Comparison of ENCODE assay signal across 21 cellular contexts in genomic region chr5:132392411-132392810, GRCh38.
"Had no signal": no experiment of that assay in that cellular context is flagged by ENCODE, and none has a peak within 500 bp of the region (broad histone marks: within the 10 kb centered on the region; RNA-seq: fewer than 3 reads in every experiment).

No MANE protein-coding gene starts in this region.

- H3K4me3 ChIP-seq: neural progenitor cell, ovary, right atrium auricular region, sigmoid colon, skin epidermis, stomach, thoracic aorta, transverse colon had no signal

- H3K27me3 ChIP-seq: neural progenitor cell, ovary, right atrium auricular region, sigmoid colon, stomach, transverse colon had no signal

- H3K27ac ChIP-seq: neural progenitor cell, ovary, right atrium auricular region, transverse colon had no signal

- H3K36me3 ChIP-seq: neural progenitor cell, ovary had no signal

- H3K9me3 ChIP-seq: ovary, right atrium auricular region, sigmoid colon, stomach, thoracic aorta, transverse colon had no signal

- DNase-seq: erythroblast; foreskin melanocyte; head of caudate nucleus; hippocampal formation; kidney glomerular epithelial cell; mammary epithelial cell; nucleus accumbens; ovary; sigmoid colon; stimulated activated CD4-positive, alpha-beta T cell treated with anti-CD3 and anti-CD28 coated beads, Interleukin-2, amount 100 ng/mL, for 24 hours; stimulated activated CD4-positive, alpha-beta T cell treated with anti-CD3 and anti-CD28 coated beads, Interleukin-4, amount 100 ng/mL, for 4 hours; stimulated activated naive CD4-positive, alpha-beta T cell; stomach; substantia nigra; transverse colon had no signal

- H3K27me3 Mint-ChIP-seq: dendritic cell treated with granulocyte-macrophage colony-stimulating factor and Interleukin-4, amounts not matched to agents 40 ng/mL and 50 ng/mL, for 4 days; natural killer cell treated with Interleukin-12 subunit alpha and Interleukin-12 subunit beta and Interleukin-15 and Interleukin-18, amount 100 ng/mL, for 72 hours had no signal

- H3K4me3 Mint-ChIP-seq: dendritic cell treated with granulocyte-macrophage colony-stimulating factor and Interleukin-4, amounts not matched to agents 40 ng/mL and 50 ng/mL, for 4 days; natural killer cell treated with Interleukin-12 subunit alpha and Interleukin-12 subunit beta and Interleukin-15 and Interleukin-18, amount 100 ng/mL, for 72 hours; neural progenitor cell had no signal

- H3K9me3 Mint-ChIP-seq: dendritic cell treated with granulocyte-macrophage colony-stimulating factor and Interleukin-4, amounts not matched to agents 40 ng/mL and 50 ng/mL, for 4 days; natural killer cell treated with Interleukin-12 subunit alpha and Interleukin-12 subunit beta and Interleukin-15 and Interleukin-18, amount 100 ng/mL, for 72 hours; neural progenitor cell had no signal

- ATAC-seq: natural killer cell treated with Interleukin-12 subunit alpha and Interleukin-12 subunit beta and Interleukin-15 and Interleukin-18, amount 100 ng/mL, for 72 hours had no signal

- H3K36me3 Mint-ChIP-seq: natural killer cell treated with Interleukin-12 subunit alpha and Interleukin-12 subunit beta and Interleukin-15 and Interleukin-18, amount 100 ng/mL, for 72 hours had no signal

- H3K27ac Mint-ChIP-seq: dendritic cell treated with granulocyte-macrophage colony-stimulating factor and Interleukin-4, amounts not matched to agents 40 ng/mL and 50 ng/mL, for 4 days; neural progenitor cell had no signal

- H3K4me1 ChIP-seq: neural progenitor cell had no signal
